14 cellular contexts compared by ENCODE assay signal in genomic region chr7:103113164-103113563, GRCh38. TPM values are rescaled to one million over a fixed set of nuclear protein-coding genes. Genes with fewer than 3 reads are reported as not detected.
DNase-seq lines count a peak whose midpoint lies in the region; ATAC-seq, FAIRE-seq and TF ChIP-seq lines count a peak whose summit lies in the region.
"Had no signal": no experiment of that assay in that cellular context is flagged by ENCODE, and none has a peak within 500 bp of the region (broad histone marks: within the 10 kb centered on the region; RNA-seq: fewer than 3 reads in every experiment).

No MANE protein-coding gene starts in this region.

- no peaks in the 10 kb centered on the region for H3K36me3 ChIP-seq in pancreas
- H3K36me3 ChIP-seq in naive thymus-derived CD4-positive, alpha-beta T cell (ENCODE audit: control insufficient read depth in 2 of 3, insufficient read depth in 3 of 3, low read length in 3 of 3): peaks cover 0 to 12% (median 0%) of the 10 kb centered on the region in 3 experiments

- no peaks in the 10 kb centered on the region for H3K9me3 ChIP-seq in pancreas
- no peaks in the 10 kb centered on the region for H3K9me3 ChIP-seq in naive thymus-derived CD4-positive, alpha-beta T cell (ENCODE audit: control insufficient read depth in 2 of 3, low read length in 3 of 3)

- no peaks in the 10 kb centered on the region for H3K27me3 ChIP-seq in pancreas
- no peaks in the 10 kb centered on the region for H3K27me3 ChIP-seq in naive thymus-derived CD4-positive, alpha-beta T cell (ENCODE audit: control insufficient read depth in 2 of 2, insufficient read depth in 2 of 2, low read length in 2 of 2)

- FAIRE-seq in pancreas (lab: Jason Lieb, UNC): no peak

- TF ChIP-seq CTCF in RWPE1 (conservative IDR thresholded peaks at IDR 0.05; ENCODE audit: low read depth) (no peak), pancreas (IDR thresholded peaks at IDR 0.05) (no peak)

- H3K4me1 Mint-ChIP-seq in naive thymus-derived CD4-positive, alpha-beta T cell: peaks cover 0 to 16% (median 13%) of the 10 kb centered on the region in 7 donors
- peaks cover 12% of the 10 kb centered on the region for H3K4me1 Mint-ChIP-seq in activated CD4-positive, alpha-beta T cell treated with anti-CD3 and anti-CD28 coated beads, Interleukin-2, amount 10 ng/mL, durations not matched to agents 24 days and 14 days
- peaks cover 0 to 6% (median 2%) of the 10 kb centered on the region in 3 donors for H3K4me1 Mint-ChIP-seq in T-cell

- H3K4me1 ChIP-seq in pancreas: peaks cover 0 to 8% (median 0%) of the 10 kb centered on the region in 3 donors
- H3K4me1 ChIP-seq in naive thymus-derived CD4-positive, alpha-beta T cell (ENCODE audit: control insufficient read depth in 2 of 2, insufficient read depth in 2 of 2, low read length in 2 of 2): no peaks in the 10 kb centered on the region

- DNase-seq in GM04503 (ENCODE audit: low read depth) (peak; percentile 94), RWPE1 (ENCODE audit: low spot score) (peak; percentile 79), pancreas (peak in 1 of 6 donors; percentile 9), T-cell (no peak), NCI-H2171 (lab: John Stamatoyannopoulos, UW) (no peak)
- no peak for DNase-seq in naive thymus-derived CD4-positive, alpha-beta T cell
- DNase-seq in activated CD4-positive, alpha-beta T cell treated with anti-CD3 and anti-CD28 coated beads, Interleukin-2, amount 10 ng/mL, durations not matched to agents 24 days and 14 days: no peak
- DNase-seq: activated CD4-positive, alpha-beta T cell treated with anti-CD3 and anti-CD28 coated beads, Interleukin-2, amount 10 ng/mL, durations not matched to agents 7 days and 5 days; activated naive CD8-positive, alpha-beta T cell treated with anti-CD3 and anti-CD28 coated beads, Interleukin-2, amount 50 U/mL, for 24 hours; DMS79; head of caudate nucleus; NCI-H1694; stimulated activated CD4-positive, alpha-beta T cell treated with anti-CD3 and anti-CD28 coated beads, Interleukin-12 subunit alpha, Interleukin-12 subunit beta, amount 100 ng/mL, for 4 hours had no signal

- H3K36me3 Mint-ChIP-seq in naive thymus-derived CD4-positive, alpha-beta T cell: peaks cover 29 to 67% (median 64%) of the 10 kb centered on the region in 5 donors
- H3K36me3 Mint-ChIP-seq in activated CD4-positive, alpha-beta T cell treated with anti-CD3 and anti-CD28 coated beads, Interleukin-2, amount 10 ng/mL, durations not matched to agents 24 days and 14 days (ENCODE audit: low read depth): peaks cover 45% of the 10 kb centered on the region
- peaks cover 68% of the 10 kb centered on the region for H3K36me3 Mint-ChIP-seq in T-cell

- POLR2A ChIA-PET in RWPE1 (lab: Yijun Ruan, JAX; ENCODE audit: low non-redundant PET) (no interaction called here), T-cell (lab: Charles Lee) (no interaction called here)
- POLR2A ChIA-PET in naive thymus-derived CD4-positive, alpha-beta T cell (lab: Charles Lee): no interaction called here

- CTCF ChIA-PET in RWPE1 (lab: Yijun Ruan, JAX) (interaction anchor here (0.6 kb wide), 1 partner anchor 27 kb away, joined by 3 read pairs; no protein-coding TSS in a partner anchor), T-cell (lab: Charles Lee) (no interaction called here)
- CTCF ChIA-PET in naive thymus-derived CD4-positive, alpha-beta T cell (lab: Charles Lee): no interaction called here

- H3K9me3 Mint-ChIP-seq in naive thymus-derived CD4-positive, alpha-beta T cell: peaks cover 6 to 33% (median 12%) of the 10 kb centered on the region in 11 donors
- H3K9me3 Mint-ChIP-seq in activated CD4-positive, alpha-beta T cell treated with anti-CD3 and anti-CD28 coated beads, Interleukin-2, amount 10 ng/mL, durations not matched to agents 24 days and 14 days: peaks cover 14% of the 10 kb centered on the region
- peaks cover 4 to 21% (median 15%) of the 10 kb centered on the region in 3 donors for H3K9me3 Mint-ChIP-seq in T-cell

- H3K27ac Mint-ChIP-seq in naive thymus-derived CD4-positive, alpha-beta T cell: peak overlapping the region in 1 of 9 donors; percentile 54
- H3K27ac Mint-ChIP-seq in activated CD4-positive, alpha-beta T cell treated with anti-CD3 and anti-CD28 coated beads, Interleukin-2, amount 10 ng/mL, durations not matched to agents 24 days and 14 days: no peak overlapping the region
- H3K27ac Mint-ChIP-seq in T-cell: no peak overlapping the region
- H3K27ac Mint-ChIP-seq: activated CD4-positive, alpha-beta T cell treated with anti-CD3 and anti-CD28 coated beads, Interleukin-2, amount 10 ng/mL, durations not matched to agents 7 days and 5 days; activated naive CD8-positive, alpha-beta T cell treated with anti-CD3 and anti-CD28 coated beads, Interleukin-2, amount 50 U/mL, for 24 hours had no signal

- 90 to 92% methylated on average over 2 of the region's 2 CpGs for WGBS in pancreas, 2 donors

- H3K27ac ChIP-seq in RWPE1: peak overlapping the region; percentile 63; the same call in 1 of the 2 replicates
- H3K27ac ChIP-seq in pancreas: no peak overlapping the region
- H3K27ac ChIP-seq in naive thymus-derived CD4-positive, alpha-beta T cell (ENCODE audit: low read depth, low read length): no peak overlapping the region

- no peak overlapping the region for H3K4me3 Mint-ChIP-seq in naive thymus-derived CD4-positive, alpha-beta T cell
- H3K4me3 Mint-ChIP-seq in activated CD4-positive, alpha-beta T cell treated with anti-CD3 and anti-CD28 coated beads, Interleukin-2, amount 10 ng/mL, durations not matched to agents 24 days and 14 days: no peak overlapping the region
- no peak overlapping the region for H3K4me3 Mint-ChIP-seq in T-cell
- H3K4me3 Mint-ChIP-seq: activated CD4-positive, alpha-beta T cell treated with anti-CD3 and anti-CD28 coated beads, Interleukin-2, amount 10 ng/mL, durations not matched to agents 7 days and 5 days; activated naive CD8-positive, alpha-beta T cell treated with anti-CD3 and anti-CD28 coated beads, Interleukin-2, amount 50 U/mL, for 24 hours had no signal

- intact Hi-C loops in pancreas (cut with DNase I): no loop called here
- intact Hi-C loops in naive thymus-derived CD4-positive, alpha-beta T cell (cut with micrococcal nuclease): no loop called here
- intact Hi-C loops in activated CD4-positive, alpha-beta T cell treated with anti-CD3 and anti-CD28 coated beads, Interleukin-2, amount 10 ng/mL, durations not matched to agents 24 days and 14 days (cut with micrococcal nuclease): no loop called here

- no peaks in the 10 kb centered on the region for H3K27me3 Mint-ChIP-seq in naive thymus-derived CD4-positive, alpha-beta T cell
- H3K27me3 Mint-ChIP-seq in activated CD4-positive, alpha-beta T cell treated with anti-CD3 and anti-CD28 coated beads, Interleukin-2, amount 10 ng/mL, durations not matched to agents 24 days and 14 days: no peaks in the 10 kb centered on the region
- H3K27me3 Mint-ChIP-seq in T-cell: no peaks in the 10 kb centered on the region
- H3K27me3 Mint-ChIP-seq: activated CD4-positive, alpha-beta T cell treated with anti-CD3 and anti-CD28 coated beads, Interleukin-2, amount 10 ng/mL, durations not matched to agents 7 days and 5 days; activated naive CD8-positive, alpha-beta T cell treated with anti-CD3 and anti-CD28 coated beads, Interleukin-2, amount 50 U/mL, for 24 hours had no signal

- ATAC-seq in esophagus mucosa (peak; percentile 57), pancreas (peak in 3 of 4 donors; percentile 32 to 58 (median 56)), T-cell (replicated peaks in 1 of 4) (no peak)
- ATAC-seq in naive thymus-derived CD4-positive, alpha-beta T cell: no peak
- ATAC-seq: activated naive CD8-positive, alpha-beta T cell treated with anti-CD3 and anti-CD28 coated beads, Interleukin-2, amount 50 U/mL, for 24 hours had no signal

- H3K4me3 ChIP-seq in pancreas: no peak overlapping the region
- no peak overlapping the region for H3K4me3 ChIP-seq in naive thymus-derived CD4-positive, alpha-beta T cell (ENCODE audit: low read length)

RNA-seq across cellular contexts. Expression of gene NAPEPLD, which starts 35.7 kb away (rescaled TPM):
- total RNA-seq in esophagus mucosa (3.3 TPM), pancreas (10 to 100 TPM in 1 of 6 donors, 1 to 10 TPM in 5; 4.6 to 12.4 (median 5.5) TPM), T-cell (10 to 100 TPM in 3 of 5 donors, 1 to 10 TPM in 2; 5.4 to 19.1 (median 15.8) TPM)
- polyA plus RNA-seq in pancreas: 1 to 10 TPM; 3.1 to 5.0 TPM
- total RNA-seq in naive thymus-derived CD4-positive, alpha-beta T cell: 10 to 100 TPM in 3 of 5 experiments, 1 to 10 TPM in 2; 2.9 to 19.7 (median 14.0) TPM
- 1 to 10 TPM; 8.4 to 9.9 TPM for polyA plus RNA-seq in naive thymus-derived CD4-positive, alpha-beta T cell
- total RNA-seq in activated CD4-positive, alpha-beta T cell treated with anti-CD3 and anti-CD28 coated beads, Interleukin-2, amount 10 ng/mL, durations not matched to agents 24 days and 14 days: 8.8 and 10.1 TPM in 2 replicates

RNA-seq across cellular contexts. Expression of gene ARMC10, which starts 38.2 kb away (rescaled TPM):
- 32.4 TPM for total RNA-seq in esophagus mucosa
- 10 to 100 TPM; 14.4 to 27.0 (median 21.1) TPM for total RNA-seq in pancreas
- polyA plus RNA-seq in pancreas: 10 to 100 TPM; 11.5 to 13.4 TPM
- 10 to 100 TPM; 13.6 to 36.4 (median 27.5) TPM for total RNA-seq in naive thymus-derived CD4-positive, alpha-beta T cell
- 10 to 100 TPM; 46.3 to 46.4 TPM for polyA plus RNA-seq in naive thymus-derived CD4-positive, alpha-beta T cell
- total RNA-seq in activated CD4-positive, alpha-beta T cell treated with anti-CD3 and anti-CD28 coated beads, Interleukin-2, amount 10 ng/mL, durations not matched to agents 24 days and 14 days: 53.4 and 56.5 TPM in 2 replicates
- 10 to 100 TPM; 16.1 to 24.8 (median 22.8) TPM for total RNA-seq in T-cell

RNA-seq across cellular contexts. Expression of gene FBXL13, which starts 38.6 kb away (rescaled TPM):
- total RNA-seq in esophagus mucosa (0.36 TPM), pancreas (1 to 10 TPM; 1.3 to 2.4 (median 1.6) TPM), T-cell (1 to 10 TPM; 1.3 to 2.7 (median 1.4) TPM)
- under 1 TPM; 0.42 to 0.47 TPM for polyA plus RNA-seq in pancreas
- 1 to 10 TPM in 3 of 5 experiments, under 1 TPM in 2; 0.44 to 1.9 (median 1.2) TPM for total RNA-seq in naive thymus-derived CD4-positive, alpha-beta T cell
- polyA plus RNA-seq in naive thymus-derived CD4-positive, alpha-beta T cell: under 1 TPM in 1 of 2 donors, not detected in 1; 0.51 TPM
- 0.09 and 0.99 TPM in 2 replicates for total RNA-seq in activated CD4-positive, alpha-beta T cell treated with anti-CD3 and anti-CD28 coated beads, Interleukin-2, amount 10 ng/mL, durations not matched to agents 24 days and 14 days

Comparison
In these comparisons a context has a peak if more than half of its experiments do, and no peak if none do; other contexts are left out.
1. DNase-seq: peak in GM04503 (single experiment) and RWPE1 (single experiment); none in naive thymus-derived CD4-positive, alpha-beta T cell (0 of 9), activated CD4-positive, alpha-beta T cell treated with anti-CD3 and anti-CD28 coated beads, Interleukin-2, amount 10 ng/mL, durations not matched to agents 24 days and 14 days (single experiment), T-cell (0 of 34) and NCI-H2171 (single experiment).
2. ATAC-seq: peak in esophagus mucosa (single experiment) and pancreas (3 of 4); none in naive thymus-derived CD4-positive, alpha-beta T cell (single experiment) and T-cell (0 of 4).